Comparison of ENCODE assay signal across 20 cellular contexts in genomic region chr14:23930742-23931141, GRCh38. TPM values are rescaled to one million over a fixed set of nuclear protein-coding genes. Genes with fewer than 3 reads are reported as not detected.
DNase-seq lines count a peak whose midpoint lies in the region; ATAC-seq, FAIRE-seq and TF ChIP-seq lines count a peak whose summit lies in the region.
"Had no signal": no experiment of that assay in that cellular context is flagged by ENCODE, and none has a peak within 500 bp of the region (broad histone marks: within the 10 kb centered on the region; RNA-seq: fewer than 3 reads in every experiment).

No MANE protein-coding gene starts in this region.

- H3K36me3 ChIP-seq in adipocyte (ENCODE audit: control insufficient read depth, insufficient read depth, low read length, severe bottlenecking) (no peaks in the 10 kb centered on the region), pancreas (no peaks in the 10 kb centered on the region), suprapubic skin (no peaks in the 10 kb centered on the region), OCI-LY7 (ENCODE audit: insufficient read depth, low read length) (no peaks in the 10 kb centered on the region)

- ATAC-seq in pancreas, result peak in 3 of 4 donors; percentile 11 to 42 (median 19)
- ATAC-seq in stimulated activated naive B cell treated with anti-CD40 and anti-IgM and Interleukin-4, amounts not matched to agents 10 μg/mL and 1 μg/mL and 100 μg/mL, for 72 hours (replicated peaks), result no peak
- no peak for ATAC-seq in HG03139 (IDR thresholded peaks at IDR 0.05; ENCODE audit: unreplicated experiment)
- ATAC-seq: activated CD4-positive, alpha-beta T cell treated with anti-CD3 and anti-CD28 coated beads for 36 hours had no signal

- H4K20me1 ChIP-seq in OCI-LY7 (ENCODE audit: insufficient read depth, low read length), result no peaks in the 10 kb centered on the region

- no peaks in the 10 kb centered on the region for H3K79me2 ChIP-seq in OCI-LY7 (ENCODE audit: insufficient read depth, low read depth, low read length)

- peaks cover 8 to 11% of the 10 kb centered on the region in 2 donors for H3K27me3 Mint-ChIP-seq in stimulated activated naive B cell treated with anti-CD40 and anti-IgM and Interleukin-4, amounts not matched to agents 10 μg/mL and 1 μg/mL and 100 μg/mL, for 72 hours
- H3K27me3 Mint-ChIP-seq: activated CD4-positive, alpha-beta T cell treated with anti-CD3 and anti-CD28 coated beads for 36 hours had no signal

- H3K36me3 Mint-ChIP-seq in stimulated activated naive B cell treated with anti-CD40 and anti-IgM and Interleukin-4, amounts not matched to agents 10 μg/mL and 1 μg/mL and 100 μg/mL, for 72 hours, result no peaks in the 10 kb centered on the region
- H3K36me3 Mint-ChIP-seq: activated naive CD4-positive, alpha-beta T cell treated with anti-CD3 and anti-CD28 coated beads, Interleukin-2, amount 10 ng/mL, durations not matched to agents 7 days and 5 days; immature natural killer cell had no signal

- H3K27me3 ChIP-seq in adipocyte (replicated peaks; ENCODE audit: control insufficient read depth, insufficient read depth, low read length) (no peaks in the 10 kb centered on the region), pancreas (no peaks in the 10 kb centered on the region), suprapubic skin (no peaks in the 10 kb centered on the region)

- TF ChIP-seq EP300 in suprapubic skin (IDR thresholded peaks at IDR 0.05), result no peak

- TF ChIP-seq CTCF in foreskin fibroblast (IDR thresholded peaks at IDR 0.05; ENCODE audit: low read depth, low read length) (no peak), pancreas (IDR thresholded peaks at IDR 0.05) (no peak), suprapubic skin (IDR thresholded peaks at IDR 0.05) (peak in 1 of 2 donors; percentile 8), OCI-LY7 (conservative IDR thresholded peaks at IDR 0.05; ENCODE audit: low read length) (no peak)

- no peak overlapping the region for H2AFZ ChIP-seq in OCI-LY7 (ENCODE audit: low read length)

- intact Hi-C loops in pancreas (cut with DNase I), result no loop called here
- intact Hi-C loops in OCI-LY7 (cut with micrococcal nuclease; ENCODE audit: unreplicated experiment), result no loop called here

- POLR2A ChIA-PET in OCI-LY7 (lab: Charles Lee), result interaction anchor here (0.7 kb wide), 1 partner anchor 16 kb away, joined by 3 read pairs; no protein-coding TSS in a partner anchor

- H3K9me3 ChIP-seq in adipocyte (ENCODE audit: control insufficient read depth, low read length) (no peaks in the 10 kb centered on the region), pancreas (no peaks in the 10 kb centered on the region), suprapubic skin (no peaks in the 10 kb centered on the region), OCI-LY7 (ENCODE audit: low read length) (no peaks in the 10 kb centered on the region)

- CTCF ChIA-PET in OCI-LY7 (lab: Charles Lee; ENCODE audit: unreplicated experiment), result interaction anchor here (0.6 to 0.8 kb wide), 2 partner anchors 145 to 362 kb away, joined by 3 read pairs; no protein-coding TSS in a partner anchor

- 70 to 74% methylated on average over 4 of the region's 4 CpGs for WGBS in pancreas, 2 donors
- WGBS in suprapubic skin, result 44% methylated on average over 4 of the region's 4 CpGs

- FAIRE-seq in pancreas (lab: Jason Lieb, UNC), result no peak

- H3K9me3 Mint-ChIP-seq in stimulated activated naive B cell treated with anti-CD40 and anti-IgM and Interleukin-4, amounts not matched to agents 10 μg/mL and 1 μg/mL and 100 μg/mL, for 72 hours, result no peaks in the 10 kb centered on the region
- H3K9me3 Mint-ChIP-seq: activated naive CD4-positive, alpha-beta T cell treated with anti-CD3 and anti-CD28 coated beads, Interleukin-2, amount 10 ng/mL, durations not matched to agents 7 days and 5 days; neural crest cell had no signal

- no peak overlapping the region for H3K27ac ChIP-seq in pancreas
- no peak overlapping the region for H3K27ac ChIP-seq in suprapubic skin
- no peak overlapping the region for H3K27ac ChIP-seq in OCI-LY7 (ENCODE audit: low read depth, low read length, poor library complexity, severe bottlenecking)

- no peak overlapping the region for H3K9ac ChIP-seq in adipocyte (ENCODE audit: low read length)

- DNase-seq in GM03348 (ENCODE audit: low spot score) (peak; percentile 82), adipocyte (ENCODE audit: low read depth) (peak; percentile 72), foreskin fibroblast (peak; percentile 18 to 51), pancreas (no peak), suprapubic skin (ENCODE audit: low spot score in 2 of 2) (no peak), OCI-LY7 (ENCODE audit: low spot score) (no peak)
- DNase-seq in stimulated activated naive B cell treated with anti-CD40 and anti-IgM and Interleukin-4, amounts not matched to agents 10 μg/mL and 1 μg/mL and 100 μg/mL, for 72 hours, result no peak
- DNase-seq: activated CD4-positive, alpha-beta T cell treated with anti-CD3 and anti-CD28 coated beads for 36 hours; activated naive CD4-positive, alpha-beta T cell treated with anti-CD3 and anti-CD28 coated beads, Interleukin-2, amount 10 ng/mL, durations not matched to agents 7 days and 5 days; central memory CD4-positive, alpha-beta T cell; endodermal cell; GDM1; GOT3; immature natural killer cell; NCI-H345; SIG-M5; stimulated activated CD4-positive, alpha-beta T cell treated with anti-CD3 and anti-CD28 coated beads, Interleukin-2, amount 100 ng/mL, for 24 hours; T1000 had no signal

- H3K9me2 ChIP-seq in OCI-LY7 (ENCODE audit: insufficient read depth, low read length), result no peaks in the 10 kb centered on the region

- BruUV-seq in OCI-LY7 (replicated peaks; lab: Mats Ljungman, UMichigan), result no TSS peak

- no peak for TF ChIP-seq POLR2A in suprapubic skin (IDR thresholded peaks at IDR 0.05)

- peaks cover 0 to 5% of the 10 kb centered on the region in 2 donors for H3K4me1 Mint-ChIP-seq in stimulated activated naive B cell treated with anti-CD40 and anti-IgM and Interleukin-4, amounts not matched to agents 10 μg/mL and 1 μg/mL and 100 μg/mL, for 72 hours
- H3K4me1 Mint-ChIP-seq: activated CD4-positive, alpha-beta T cell treated with anti-CD3 and anti-CD28 coated beads for 36 hours; activated naive CD4-positive, alpha-beta T cell treated with anti-CD3 and anti-CD28 coated beads, Interleukin-2, amount 10 ng/mL, durations not matched to agents 7 days and 5 days; immature natural killer cell; neural crest cell had no signal

- H3K4me3 Mint-ChIP-seq in stimulated activated naive B cell treated with anti-CD40 and anti-IgM and Interleukin-4, amounts not matched to agents 10 μg/mL and 1 μg/mL and 100 μg/mL, for 72 hours, result no peak overlapping the region
- H3K4me3 Mint-ChIP-seq: activated CD4-positive, alpha-beta T cell treated with anti-CD3 and anti-CD28 coated beads for 36 hours; activated naive CD4-positive, alpha-beta T cell treated with anti-CD3 and anti-CD28 coated beads, Interleukin-2, amount 10 ng/mL, durations not matched to agents 7 days and 5 days; endodermal cell; immature natural killer cell; neural crest cell had no signal

- H3K4me3 ChIP-seq in adipocyte (ENCODE audit: low read length), result no peak overlapping the region
- H3K4me3 ChIP-seq in foreskin fibroblast (ENCODE audit: low read depth in 1 of 2, low read length in 2 of 2), result no peak overlapping the region
- no peak overlapping the region for H3K4me3 ChIP-seq in pancreas
- H3K4me3 ChIP-seq in suprapubic skin, result no peak overlapping the region
- no peak overlapping the region for H3K4me3 ChIP-seq in OCI-LY7 (ENCODE audit: low read depth, low read length, poor library complexity, severe bottlenecking)

- no peak overlapping the region for H3K27ac Mint-ChIP-seq in stimulated activated naive B cell treated with anti-CD40 and anti-IgM and Interleukin-4, amounts not matched to agents 10 μg/mL and 1 μg/mL and 100 μg/mL, for 72 hours
- H3K27ac Mint-ChIP-seq: activated CD4-positive, alpha-beta T cell treated with anti-CD3 and anti-CD28 coated beads for 36 hours; activated naive CD4-positive, alpha-beta T cell treated with anti-CD3 and anti-CD28 coated beads, Interleukin-2, amount 10 ng/mL, durations not matched to agents 7 days and 5 days; endodermal cell; immature natural killer cell had no signal

- no peak overlapping the region for H3K4me2 ChIP-seq in OCI-LY7 (ENCODE audit: low read length)

- H3K4me1 ChIP-seq in adipocyte (ENCODE audit: control insufficient read depth, insufficient read depth, low read length) (peaks cover 24% of the 10 kb centered on the region), pancreas (peaks cover 0 to 6% (median 3%) of the 10 kb centered on the region in 3 donors), suprapubic skin (peaks cover 9% of the 10 kb centered on the region), OCI-LY7 (ENCODE audit: insufficient read depth, low read length, poor library complexity, severe bottlenecking) (no peaks in the 10 kb centered on the region)

RNA-seq across cellular contexts. Expression of gene DHRS4, which starts 22.8 kb away (rescaled TPM):
- total RNA-seq in pancreas (10 to 100 TPM; 10.8 to 24.8 (median 12.7) TPM), suprapubic skin (10 to 100 TPM; 24.0 to 35.8 (median 30.5) TPM), OCI-LY7 (2022) (18.8 and 19.6 TPM in 2 replicates)
- 10 to 100 TPM; 26.4 to 27.7 TPM for polyA plus RNA-seq in pancreas
- 18.5 and 18.7 TPM in 2 replicates for total RNA-seq in OCI-LY7 (2014; rRNA removed; shearing (Covaris generic))

RNA-seq across cellular contexts. Expression of gene DHRS4L2, which starts 58.0 kb away (rescaled TPM):
- total RNA-seq in pancreas (10 to 100 TPM; 10.3 to 16.2 (median 11.5) TPM), suprapubic skin (10 to 100 TPM; 17.5 to 27.9 (median 21.0) TPM), OCI-LY7 (2022) (18.6 and 18.8 TPM in 2 replicates)
- polyA plus RNA-seq in pancreas, result 10 to 100 TPM; 20.2 to 35.0 TPM
- total RNA-seq in OCI-LY7 (2014; rRNA removed; shearing (Covaris generic)), result 12.9 and 24.2 TPM in 2 replicates

Comparison
In these comparisons a context has a peak if more than half of its experiments do, and no peak if none do; other contexts are left out.
1. DNase-seq: peak in GM03348 (single experiment), adipocyte (single experiment) and foreskin fibroblast (2 of 2); none in pancreas (0 of 6), stimulated activated naive B cell treated with anti-CD40 and anti-IgM and Interleukin-4, amounts not matched to agents 10 μg/mL and 1 μg/mL and 100 μg/mL, for 72 hours (single experiment), suprapubic skin (0 of 2) and OCI-LY7 (single experiment).
2. ATAC-seq: peak in pancreas (3 of 4); none in stimulated activated naive B cell treated with anti-CD40 and anti-IgM and Interleukin-4, amounts not matched to agents 10 μg/mL and 1 μg/mL and 100 μg/mL, for 72 hours (0 of 2) and HG03139 (single experiment).